In genomic region chr11:113774174-113774503, GRCh38 we compare ENCODE assay signal across 9 cellular contexts. TPM values are rescaled to one million over a fixed set of nuclear protein-coding genes. Genes with fewer than 3 reads are reported as not detected.
DNase-seq lines count a peak whose midpoint lies in the region; ATAC-seq, FAIRE-seq and TF ChIP-seq lines count a peak whose summit lies in the region.
"Had no signal": no experiment of that assay in that cellular context is flagged by ENCODE, and none has a peak within 500 bp of the region (broad histone marks: within the 10 kb centered on the region; RNA-seq: fewer than 3 reads in every experiment).

No MANE protein-coding gene starts in this region.

- no peak overlapping the region for H2BK15ac ChIP-seq in H1 (ENCODE audit: low read length)

- H3K4me2 ChIP-seq in OCI-LY3 (ENCODE audit: low read length) (peak overlapping the region; percentile 48), H1 (ENCODE audit: insufficient read depth in 1 of 2, low read depth in 2 of 2, low read length in 2 of 2) (peak overlapping the region in 1 of 2 experiments; percentile 31; a peak in 2 of 4 replicates), osteoblast (ENCODE audit: insufficient read depth, low read length) (peak overlapping the region; percentile 78)

- TF ChIP-seq EP300 in H1 (IDR thresholded peaks at IDR 0.05; ENCODE audit: borderline replicate concordance in 1 of 2, low read depth in 2 of 2, low read length in 2 of 2), result no peak

- CTCF ChIA-PET in CD4-positive, alpha-beta T cell (lab: Charles Lee), result interaction anchor here (1.5 kb wide), 1 partner anchor 9 kb away, joined by 3 read pairs; no protein-coding TSS in a partner anchor
- CTCF ChIA-PET in H1 (lab: Charles Lee; ENCODE audit: partially characterized antibody), result no interaction called here

- H3K79me1 ChIP-seq in H1 (ENCODE audit: low read depth, low read length), result no peaks in the 10 kb centered on the region; the same call in 1 of the 2 replicates

- peak; percentile 38 for TF ChIP-seq CTCF in CD4-positive, alpha-beta T cell (IDR thresholded peaks at IDR 0.05)
- TF ChIP-seq CTCF in OCI-LY3 (IDR thresholded peaks at IDR 0.05; ENCODE audit: low read depth, low read length), result no peak
- TF ChIP-seq CTCF in H1 (IDR thresholded peaks at IDR 0.05; ENCODE audit: control extremely low read depth in 1 of 3, insufficient read depth in 1 of 3, low read depth in 1 of 3, low read length in 3 of 3), result no peak
- TF ChIP-seq CTCF in osteoblast (IDR thresholded peaks at IDR 0.05; ENCODE audit: extremely low read depth, low read depth, low read length), result no peak

- peak overlapping the region; percentile 84 for H3K27ac Mint-ChIP-seq in CD4-positive, alpha-beta T cell

- no peak overlapping the region for H3K18ac ChIP-seq in H1 (ENCODE audit: extremely low read depth, low read length)

- H2BK12ac ChIP-seq in H1 (ENCODE audit: low read depth, low read length), result no peak overlapping the region

- H2BK5ac ChIP-seq in H1 (ENCODE audit: low read depth, low read length), result no peak overlapping the region

- intact Hi-C loops in CD4-positive, alpha-beta T cell (cut with DNase I, micrococcal nuclease), result loop anchor here (5.0 to 10.0 kb wide), 6 partner anchors 459 to 1699 kb away; partner anchors contain the start of genes NKAPD1 (in 1 of the 2), PIH1D2 (in 1 of the 2) and TTC12 (in 1 of the 2)

- H3K4ac ChIP-seq in H1 (replicated peaks; ENCODE audit: insufficient read length, low read depth, low read length), result no peak overlapping the region

- no peak overlapping the region for H4K8ac ChIP-seq in H1 (ENCODE audit: extremely low read depth, insufficient read depth, low read length)

- peaks cover under 1% of the 10 kb centered on the region for H3K27me3 Mint-ChIP-seq in CD4-positive, alpha-beta T cell

- no peak for TF ChIP-seq POLR2A in H1 (IDR thresholded peaks at IDR 0.05; ENCODE audit: control extremely low read depth in 1 of 2, low read depth in 2 of 2, low read length in 2 of 2)

- H2BK120ac ChIP-seq in H1 (replicated peaks; ENCODE audit: low read depth, low read length), result no peak overlapping the region

- H4K20me1 ChIP-seq in OCI-LY3 (ENCODE audit: insufficient read depth, low read length) (no peaks in the 10 kb centered on the region), H1 (replicated peaks in 1 of 2; ENCODE audit: control insufficient read depth in 1 of 2, insufficient read depth in 2 of 2, low read length in 2 of 2) (no peaks in the 10 kb centered on the region), osteoblast (ENCODE audit: insufficient read depth, low read length) (no peaks in the 10 kb centered on the region)

- H3K27me3 ChIP-seq in CD4-positive, alpha-beta T cell (ENCODE audit: control insufficient read depth, insufficient read depth, low read length), result no peaks in the 10 kb centered on the region
- no peaks in the 10 kb centered on the region for H3K27me3 ChIP-seq in OCI-LY3 (ENCODE audit: low read depth, low read length)
- no peaks in the 10 kb centered on the region for H3K27me3 ChIP-seq in H1 (replicated peaks in 1 of 4; ENCODE audit: control insufficient read depth in 3 of 4, extremely low read depth in 1 of 4, insufficient read depth in 3 of 4, low read length in 3 of 4)
- H3K27me3 ChIP-seq in osteoblast (ENCODE audit: insufficient read depth, low read length), result peaks cover 5% of the 10 kb centered on the region

- no peak for TF ChIP-seq RAD21 in H1 (IDR thresholded peaks at IDR 0.05 in 1 of 2, conservative IDR thresholded peaks at IDR 0.05 in 1 of 2; ENCODE audit: low read depth in 2 of 2, low read length in 2 of 2)

- no peak overlapping the region for H2BK20ac ChIP-seq in H1 (ENCODE audit: low read length)

- no peaks in the 10 kb centered on the region for H3K9me3 ChIP-seq in CD4-positive, alpha-beta T cell (ENCODE audit: control insufficient read depth, low read length)
- no peaks in the 10 kb centered on the region for H3K9me3 ChIP-seq in OCI-LY3 (ENCODE audit: insufficient read depth, low read length)
- H3K9me3 ChIP-seq in H1 (ENCODE audit: insufficient read depth in 2 of 2, low read depth in 1 of 2, low read length in 1 of 2), result no peaks in the 10 kb centered on the region
- H3K9me3 ChIP-seq in osteoblast (ENCODE audit: low read depth, low read length), result no peaks in the 10 kb centered on the region

- H3K36me3 ChIP-seq in OCI-LY3 (replicated peaks; ENCODE audit: low read depth, low read length) (no peaks in the 10 kb centered on the region), H1 (ENCODE audit: control insufficient read depth in 2 of 4, insufficient read depth in 4 of 4, low read length in 3 of 4) (peaks cover 0 to 6% (median 2%) of the 10 kb centered on the region in 4 experiments; a peak in 3 of 8 replicates), osteoblast (ENCODE audit: insufficient read depth, low read length) (peaks cover under 1% of the 10 kb centered on the region)

- H2AK5ac ChIP-seq in H1 (ENCODE audit: low read depth, low read length), result no peak overlapping the region

- H3K23me2 ChIP-seq in H1 (ENCODE audit: low read depth, low read length), result no peaks in the 10 kb centered on the region; the same call in 1 of the 2 replicates

- H3K4me3 Mint-ChIP-seq in CD4-positive, alpha-beta T cell, result peak overlapping the region; percentile 95

- POLR2A ChIA-PET in CD4-positive, alpha-beta T cell (lab: Charles Lee), result no interaction called here
- POLR2A ChIA-PET in H1 (lab: Charles Lee; ENCODE audit: partially characterized antibody), result interaction anchor here (1.1 to 1.2 kb wide), 2 partner anchors 25 to 99 kb away, joined by 3 read pairs; no protein-coding TSS in a partner anchor

- H3K56ac ChIP-seq in H1 (replicated peaks; ENCODE audit: insufficient read length, low read depth, low read length), result no peak overlapping the region

- peak overlapping the region; percentile 89 for H3K4me3 ChIP-seq in OCI-LY3 (ENCODE audit: low read length)
- H3K4me3 ChIP-seq in H1 (ENCODE audit: extremely low read depth in 1 of 4, insufficient read depth in 2 of 4, low read depth in 3 of 4, low read length in 4 of 4), result peak overlapping the region in 3 of 4 experiments; percentile 88 to 93 (median 90); a peak in 4 of 8 replicates
- H3K4me3 ChIP-seq in osteoblast (ENCODE audit: insufficient read depth, low read length), result peak overlapping the region; percentile 99

- no peak overlapping the region for H3K23ac ChIP-seq in H1 (ENCODE audit: insufficient read length)

- H3K9me3 Mint-ChIP-seq in CD4-positive, alpha-beta T cell, result no peaks in the 10 kb centered on the region

- no peak overlapping the region for H3K14ac ChIP-seq in H1 (ENCODE audit: insufficient read length)

- no peak for ATAC-seq in CD4-positive, alpha-beta T cell (ENCODE audit: poor library complexity)
- no peak for ATAC-seq in HG03457 (IDR thresholded peaks at IDR 0.05; ENCODE audit: unreplicated experiment)

- H3K9ac ChIP-seq in OCI-LY3 (ENCODE audit: low read length) (peak overlapping the region; percentile 70), H1 (replicated peaks in 1 of 4; ENCODE audit: extremely low read depth in 1 of 4, low read depth in 3 of 4, low read length in 3 of 4) (no peak overlapping the region)

- no peak for DNase-seq in CD4-positive, alpha-beta T cell
- DNase-seq in H1 (ENCODE audit: low read depth in 1 of 2, low spot score in 2 of 2) (no peak), osteoblast (ENCODE audit: insufficient read length, low spot score, missing footprints) (no peak), GOT3 (lab: John Stamatoyannopoulos, UW) (no peak), COR-L47 (lab: John Stamatoyannopoulos, UW) (no peak), dermis blood vessel endothelial cell (no peak)

- H3K27ac ChIP-seq in CD4-positive, alpha-beta T cell (ENCODE audit: low read depth, low read length), result peak overlapping the region; percentile 40
- H3K27ac ChIP-seq in OCI-LY3 (ENCODE audit: low read length), result no peak overlapping the region
- no peak overlapping the region for H3K27ac ChIP-seq in H1 (ENCODE audit: low read depth, low read length)
- H3K27ac ChIP-seq in osteoblast (ENCODE audit: low read depth, low read length), result no peak overlapping the region

- H3K4me1 Mint-ChIP-seq in CD4-positive, alpha-beta T cell (ENCODE audit: low read depth), result peaks cover 31% of the 10 kb centered on the region

- peaks cover 22% of the 10 kb centered on the region for H3K36me3 Mint-ChIP-seq in CD4-positive, alpha-beta T cell (ENCODE audit: low read depth)

- H3K79me2 ChIP-seq in OCI-LY3 (ENCODE audit: low read length), result peaks cover 23% of the 10 kb centered on the region
- H3K79me2 ChIP-seq in H1 (ENCODE audit: control insufficient read depth in 1 of 2, insufficient read depth in 2 of 2, low read length in 2 of 2), result peaks cover 0 to 24% of the 10 kb centered on the region in 2 experiments; a peak in 2 of 4 replicates
- H3K79me2 ChIP-seq in osteoblast (ENCODE audit: insufficient read depth, low read length), result peaks cover 35% of the 10 kb centered on the region

- no peak for FAIRE-seq in H1 (lab: Jason Lieb, UNC)

- H2AFZ ChIP-seq in OCI-LY3 (ENCODE audit: low read depth, low read length) (peak overlapping the region; percentile 89), H1 (ENCODE audit: low read length) (no peak overlapping the region), osteoblast (ENCODE audit: low read length) (peak overlapping the region; percentile 83)

- no peak overlapping the region for H4K91ac ChIP-seq in H1 (replicated peaks; ENCODE audit: insufficient read length, low read length)

- no peak overlapping the region for H4K5ac ChIP-seq in H1 (ENCODE audit: insufficient read length, low read depth, low read length)

- 0% methylated on average over 1 of the region's 1 CpG; no CpG with 5 or more reads in 1 of the 2 experiments for WGBS in H1 (ENCODE audit: extremely low coverage in 1 of 2, insufficient coverage in 1 of 2, insufficient read length in 1 of 2, insufficient replicate concordance in 2 of 2, low coverage in 1 of 2, low lambda C conversion rate in 2 of 2, missing lambda C conversion rate in 1 of 2), 2 experiments

- peaks cover 19% of the 10 kb centered on the region for H3K4me1 ChIP-seq in OCI-LY3 (ENCODE audit: low read length)
- no peaks in the 10 kb centered on the region for H3K4me1 ChIP-seq in H1 (replicated peaks in 1 of 4; ENCODE audit: control insufficient read depth in 3 of 4, insufficient read depth in 4 of 4, low read length in 3 of 4)
- H3K4me1 ChIP-seq in osteoblast (ENCODE audit: insufficient read depth, low read length), result peaks cover 17% of the 10 kb centered on the region

RNA-seq across cellular contexts. Expression of gene ZW10, which starts 0.6 kb away (rescaled TPM):
- 1 to 10 TPM; 2.0 to 2.2 TPM for total RNA-seq in CD4-positive, alpha-beta T cell
- 24.4 and 25.3 TPM in 2 replicates for total RNA-seq in H1 (2021; fragmentation: NEBNext Ultra II Directional; extraction: Animal tissue kit (Norgen Biotek cat#: 25700))
- polyA plus RNA-seq in H1 (2011; rRNA removed), result 5.9 and 9.0 TPM in 2 replicates
- 11.5 TPM for polyA plus RNA-seq in H1 (2011; cell fraction: cytosol; rRNA removed)
- 7.6 TPM for polyA plus RNA-seq in H1 (2011; cell fraction: nucleus; rRNA removed)
- polyA plus RNA-seq in H1 (2012, experiment 1 of 2), result 15.7 to 24.4 TPM (median 18.7 TPM) in 4 replicates
- polyA plus RNA-seq in H1 (2012, experiment 2 of 2), result 2.3 TPM
- 15.2 TPM for polyA plus RNA-seq in H1 (2013, experiment 1 of 2)
- 15.2 TPM for polyA plus RNA-seq in H1 (2013, experiment 2 of 2)
- polyA minus RNA-seq in H1 (2011; rRNA and poly(A)+ RNA removed), result 20.3 and 30.7 TPM in 2 replicates
- 13.6 TPM for polyA minus RNA-seq in H1 (2011; cell fraction: cytosol; rRNA and poly(A)+ RNA removed)
- 20.8 TPM for polyA minus RNA-seq in H1 (2011; cell fraction: nucleus; rRNA and poly(A)+ RNA removed)
- total RNA-seq in osteoblast (17.7 and 20.6 TPM in 2 replicates), dermis blood vessel endothelial cell (23.3 and 31.6 TPM in 2 replicates)

RNA-seq across cellular contexts. Expression of gene CLDN25, which starts 5.5 kb away (rescaled TPM):
- not detected for total RNA-seq in CD4-positive, alpha-beta T cell
- total RNA-seq in H1 (2021; fragmentation: NEBNext Ultra II Directional; extraction: Animal tissue kit (Norgen Biotek cat#: 25700)), result not detected in 2 replicates
- not detected in 2 replicates for polyA plus RNA-seq in H1 (2011; rRNA removed)
- not detected for polyA plus RNA-seq in H1 (2011; cell fraction: cytosol; rRNA removed)
- not detected for polyA plus RNA-seq in H1 (2011; cell fraction: nucleus; rRNA removed)
- polyA plus RNA-seq in H1 (2012, experiment 1 of 2), result not detected in 4 replicates
- not detected for polyA plus RNA-seq in H1 (2012, experiment 2 of 2)
- not detected for polyA plus RNA-seq in H1 (2013, experiment 1 of 2)
- not detected for polyA plus RNA-seq in H1 (2013, experiment 2 of 2)
- polyA minus RNA-seq in H1 (2011; rRNA and poly(A)+ RNA removed), result not detected in 2 replicates
- polyA minus RNA-seq in H1 (2011; cell fraction: cytosol; rRNA and poly(A)+ RNA removed), result not detected
- not detected for polyA minus RNA-seq in H1 (2011; cell fraction: nucleus; rRNA and poly(A)+ RNA removed)
- total RNA-seq in osteoblast, result not detected in 2 replicates
- total RNA-seq in dermis blood vessel endothelial cell, result not detected in 2 replicates
- total RNA-seq: cerebellum had no signal
